ENCODE assay signal across 20 cellular contexts in the genomic region with DNA sequence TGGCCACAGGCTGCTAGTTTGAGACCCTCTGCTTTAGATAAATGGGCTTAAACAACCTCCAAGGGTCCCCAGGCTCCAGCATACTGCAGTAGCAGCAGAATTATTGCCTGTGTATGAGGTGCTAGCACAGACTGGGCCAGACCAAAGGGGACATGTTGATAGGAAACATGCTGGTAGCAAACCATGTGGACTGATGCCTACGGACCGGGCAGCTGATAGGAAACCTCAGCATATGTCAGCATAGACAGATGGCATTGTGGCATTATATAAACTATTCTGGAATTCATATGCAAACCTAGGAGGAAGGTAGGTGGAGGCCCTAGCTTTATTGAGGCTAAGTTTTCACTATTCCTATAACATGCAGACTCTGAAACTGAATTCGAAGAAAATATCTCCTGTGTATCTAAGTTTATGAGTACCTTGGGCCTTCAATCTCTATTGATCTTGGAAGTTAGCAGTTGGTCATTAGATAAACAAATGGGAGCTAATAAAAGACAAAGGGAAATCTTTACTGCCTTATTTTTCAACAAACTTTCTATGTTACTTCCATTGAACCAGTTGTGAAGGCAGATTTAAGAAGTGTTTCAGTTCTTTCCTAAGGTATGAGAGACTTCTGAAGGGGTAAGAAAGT. TPM values are rescaled to one million over a fixed set of nuclear protein-coding genes. Genes with fewer than 3 reads are reported as not detected.
"Had no signal": no experiment of that assay in that cellular context is flagged by ENCODE, and none has a peak within 500 bp of the region (broad histone marks: within the 10 kb centered on the region; RNA-seq: fewer than 3 reads in every experiment).

No MANE protein-coding gene starts in this region.

- H3K27ac ChIP-seq: coronary artery, heart right ventricle, neural progenitor cell, ovary, skin epidermis, suprapubic skin, upper lobe of right lung had no signal

- FAIRE-seq: frontal cortex, TTC549 had no signal

- H3K9me3 ChIP-seq: ovary, suprapubic skin, upper lobe of right lung had no signal

- H3K36me3 ChIP-seq: neural progenitor cell, ovary, upper lobe of right lung had no signal

- H3K9ac ChIP-seq: neural progenitor cell had no signal

- H3K4me3 ChIP-seq: coronary artery, heart right ventricle, neural progenitor cell, ovary, skin epidermis, suprapubic skin, upper lobe of right lung had no signal

- H3K27me3 ChIP-seq: heart right ventricle, neural progenitor cell, ovary, suprapubic skin, upper lobe of right lung had no signal

- H2AFZ ChIP-seq: neural progenitor cell had no signal

- H3K4me2 ChIP-seq: neural progenitor cell had no signal

- ATAC-seq: activated T-cell treated with anti-CD3 and anti-CD28 coated beads, Interleukin-2, amount 50 U/mL, for 4 hours; upper lobe of right lung had no signal

- DNase-seq: activated CD4-positive, alpha-beta T cell treated with anti-CD3 and anti-CD28 coated beads, Interleukin-2, amount 50 U/mL, for 4 hours; activated gamma-delta T cell; activated naive CD8-positive, alpha-beta T cell treated with anti-CD3 and anti-CD28 coated beads, Interleukin-2, amount 10 ng/mL, durations not matched to agents 7 days and 5 days; activated T-cell treated with anti-CD3 and anti-CD28 coated beads, Interleukin-2, amount 50 U/mL, for 4 hours; aorta; effector CD8-positive, alpha-beta T cell; heart right ventricle; islet precursor cell; left ventricle myocardium superior; ovary; retina; T-helper 2 cell; upper lobe of right lung had no signal

RNA-seq across cellular contexts. Expression of a gene that starts 1.7 kb away (rescaled TPM):
- total RNA-seq: left ventricle myocardium superior had no signal
- polyA plus RNA-seq: fibroblast of lung had no signal
